Comparison of ENCODE assay signal across 1 cellular context in the genomic region with DNA sequence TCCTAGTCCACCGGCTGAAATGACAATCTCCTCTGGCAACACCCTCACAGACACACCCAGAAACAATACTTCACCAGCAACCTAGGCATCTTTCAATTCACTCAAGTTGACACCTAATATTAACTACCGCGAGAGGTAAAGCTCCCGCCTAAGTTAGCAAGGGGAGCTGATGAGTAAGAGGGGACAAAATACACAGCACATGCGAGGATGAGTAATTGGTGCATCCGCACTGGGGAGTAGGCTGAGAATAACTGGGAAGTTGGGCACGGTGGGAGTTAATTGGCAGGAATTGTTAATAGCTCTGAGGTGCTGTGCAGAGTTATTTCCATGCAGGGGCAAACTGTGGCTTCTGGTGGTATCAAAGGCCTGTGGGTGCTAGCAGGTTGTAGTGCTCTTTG.
A peak's percentile ranks its signal among the peaks of the same experiment; 100 is the strongest.
TF ChIP-seq lines count a peak whose summit lies in the region.

No MANE protein-coding gene starts in this region.

TF ChIP-seq in HepG2, 621 proteins besides CTCF, POLR2A, EP300 and RAD21:
- TF ChIP-seq, protein P1, sequence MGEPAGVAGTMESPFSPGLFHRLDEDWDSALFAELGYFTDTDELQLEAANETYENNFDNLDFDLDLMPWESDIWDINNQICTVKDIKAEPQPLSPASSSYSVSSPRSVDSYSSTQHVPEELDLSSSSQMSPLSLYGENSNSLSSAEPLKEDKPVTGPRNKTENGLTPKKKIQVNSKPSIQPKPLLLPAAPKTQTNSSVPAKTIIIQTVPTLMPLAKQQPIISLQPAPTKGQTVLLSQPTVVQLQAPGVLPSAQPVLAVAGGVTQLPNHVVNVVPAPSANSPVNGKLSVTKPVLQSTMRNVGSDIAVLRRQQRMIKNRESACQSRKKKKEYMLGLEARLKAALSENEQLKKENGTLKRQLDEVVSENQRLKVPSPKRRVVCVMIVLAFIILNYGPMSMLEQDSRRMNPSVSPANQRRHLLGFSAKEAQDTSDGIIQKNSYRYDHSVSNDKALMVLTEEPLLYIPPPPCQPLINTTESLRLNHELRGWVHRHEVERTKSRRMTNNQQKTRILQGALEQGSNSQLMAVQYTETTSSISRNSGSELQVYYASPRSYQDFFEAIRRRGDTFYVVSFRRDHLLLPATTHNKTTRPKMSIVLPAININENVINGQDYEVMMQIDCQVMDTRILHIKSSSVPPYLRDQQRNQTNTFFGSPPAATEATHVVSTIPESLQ (CRISPR knock-in tag; conservative IDR thresholded peaks at IDR 0.05): no peak
- TF ChIP-seq ZFX (CRISPR knock-in tag; IDR thresholded peaks at IDR 0.05; ENCODE audit: low read depth) (0 out of 2 replicates have a peak, but pooled peaks have one; percentile 14), FOSL2 (CRISPR knock-in tag; IDR thresholded peaks at IDR 0.05) (peak; percentile 77), ZBTB38 (CRISPR knock-in tag; IDR thresholded peaks at IDR 0.05) (peak; percentile 79), AHR (CRISPR knock-in tag; IDR thresholded peaks at IDR 0.05) (no peak), DNMT3B (CRISPR knock-in tag; conservative IDR thresholded peaks at IDR 0.05) (peak; percentile 53; the same call in 1 of the 2 replicates), NR2F2 (IDR thresholded peaks at IDR 0.05; ENCODE audit: borderline replicate concordance, low read depth) (0 out of 2 replicates have a peak, but pooled peaks have one; percentile 0), DMAP1 (CRISPR knock-in tag; IDR thresholded peaks at IDR 0.05) (no peak), GATAD1 (CRISPR knock-in tag; IDR thresholded peaks at IDR 0.05) (0 out of 2 replicates have a peak, but pooled peaks have one; percentile 16), ZNF326 (CRISPR knock-in tag; IDR thresholded peaks at IDR 0.05; ENCODE audit: borderline replicate concordance) (no peak), KDM6A (CRISPR knock-in tag; IDR thresholded peaks at IDR 0.05; ENCODE audit: low read depth) (0 out of 2 replicates have a peak, but pooled peaks have one; percentile 4), ZNF670 (CRISPR knock-in tag; IDR thresholded peaks at IDR 0.05; ENCODE audit: borderline replicate concordance) (0 out of 2 replicates have a peak, but pooled peaks have one; percentile 29), PAWR (CRISPR knock-in tag; IDR thresholded peaks at IDR 0.05; ENCODE audit: borderline replicate concordance) (no peak), FOXO1 (CRISPR knock-in tag; IDR thresholded peaks at IDR 0.05) (no peak), HMGA1 (CRISPR knock-in tag; conservative IDR thresholded peaks at IDR 0.05) (no peak)
- TF ChIP-seq, protein P2, sequence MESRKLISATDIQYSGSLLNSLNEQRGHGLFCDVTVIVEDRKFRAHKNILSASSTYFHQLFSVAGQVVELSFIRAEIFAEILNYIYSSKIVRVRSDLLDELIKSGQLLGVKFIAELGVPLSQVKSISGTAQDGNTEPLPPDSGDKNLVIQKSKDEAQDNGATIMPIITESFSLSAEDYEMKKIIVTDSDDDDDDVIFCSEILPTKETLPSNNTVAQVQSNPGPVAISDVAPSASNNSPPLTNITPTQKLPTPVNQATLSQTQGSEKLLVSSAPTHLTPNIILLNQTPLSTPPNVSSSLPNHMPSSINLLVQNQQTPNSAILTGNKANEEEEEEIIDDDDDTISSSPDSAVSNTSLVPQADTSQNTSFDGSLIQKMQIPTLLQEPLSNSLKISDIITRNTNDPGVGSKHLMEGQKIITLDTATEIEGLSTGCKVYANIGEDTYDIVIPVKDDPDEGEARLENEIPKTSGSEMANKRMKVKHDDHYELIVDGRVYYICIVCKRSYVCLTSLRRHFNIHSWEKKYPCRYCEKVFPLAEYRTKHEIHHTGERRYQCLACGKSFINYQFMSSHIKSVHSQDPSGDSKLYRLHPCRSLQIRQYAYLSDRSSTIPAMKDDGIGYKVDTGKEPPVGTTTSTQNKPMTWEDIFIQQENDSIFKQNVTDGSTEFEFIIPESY (CRISPR knock-in tag; IDR thresholded peaks at IDR 0.05): peak; percentile 96
- TF ChIP-seq, protein P3, sequence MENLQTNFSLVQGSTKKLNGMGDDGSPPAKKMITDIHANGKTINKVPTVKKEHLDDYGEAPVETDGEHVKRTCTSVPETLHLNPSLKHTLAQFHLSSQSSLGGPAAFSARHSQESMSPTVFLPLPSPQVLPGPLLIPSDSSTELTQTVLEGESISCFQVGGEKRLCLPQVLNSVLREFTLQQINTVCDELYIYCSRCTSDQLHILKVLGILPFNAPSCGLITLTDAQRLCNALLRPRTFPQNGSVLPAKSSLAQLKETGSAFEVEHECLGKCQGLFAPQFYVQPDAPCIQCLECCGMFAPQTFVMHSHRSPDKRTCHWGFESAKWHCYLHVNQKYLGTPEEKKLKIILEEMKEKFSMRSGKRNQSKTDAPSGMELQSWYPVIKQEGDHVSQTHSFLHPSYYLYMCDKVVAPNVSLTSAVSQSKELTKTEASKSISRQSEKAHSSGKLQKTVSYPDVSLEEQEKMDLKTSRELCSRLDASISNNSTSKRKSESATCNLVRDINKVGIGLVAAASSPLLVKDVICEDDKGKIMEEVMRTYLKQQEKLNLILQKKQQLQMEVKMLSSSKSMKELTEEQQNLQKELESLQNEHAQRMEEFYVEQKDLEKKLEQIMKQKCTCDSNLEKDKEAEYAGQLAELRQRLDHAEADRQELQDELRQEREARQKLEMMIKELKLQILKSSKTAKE (CRISPR knock-in tag; IDR thresholded peaks at IDR 0.05; ENCODE audit: borderline replicate concordance): no peak
- TF ChIP-seq, protein P4, sequence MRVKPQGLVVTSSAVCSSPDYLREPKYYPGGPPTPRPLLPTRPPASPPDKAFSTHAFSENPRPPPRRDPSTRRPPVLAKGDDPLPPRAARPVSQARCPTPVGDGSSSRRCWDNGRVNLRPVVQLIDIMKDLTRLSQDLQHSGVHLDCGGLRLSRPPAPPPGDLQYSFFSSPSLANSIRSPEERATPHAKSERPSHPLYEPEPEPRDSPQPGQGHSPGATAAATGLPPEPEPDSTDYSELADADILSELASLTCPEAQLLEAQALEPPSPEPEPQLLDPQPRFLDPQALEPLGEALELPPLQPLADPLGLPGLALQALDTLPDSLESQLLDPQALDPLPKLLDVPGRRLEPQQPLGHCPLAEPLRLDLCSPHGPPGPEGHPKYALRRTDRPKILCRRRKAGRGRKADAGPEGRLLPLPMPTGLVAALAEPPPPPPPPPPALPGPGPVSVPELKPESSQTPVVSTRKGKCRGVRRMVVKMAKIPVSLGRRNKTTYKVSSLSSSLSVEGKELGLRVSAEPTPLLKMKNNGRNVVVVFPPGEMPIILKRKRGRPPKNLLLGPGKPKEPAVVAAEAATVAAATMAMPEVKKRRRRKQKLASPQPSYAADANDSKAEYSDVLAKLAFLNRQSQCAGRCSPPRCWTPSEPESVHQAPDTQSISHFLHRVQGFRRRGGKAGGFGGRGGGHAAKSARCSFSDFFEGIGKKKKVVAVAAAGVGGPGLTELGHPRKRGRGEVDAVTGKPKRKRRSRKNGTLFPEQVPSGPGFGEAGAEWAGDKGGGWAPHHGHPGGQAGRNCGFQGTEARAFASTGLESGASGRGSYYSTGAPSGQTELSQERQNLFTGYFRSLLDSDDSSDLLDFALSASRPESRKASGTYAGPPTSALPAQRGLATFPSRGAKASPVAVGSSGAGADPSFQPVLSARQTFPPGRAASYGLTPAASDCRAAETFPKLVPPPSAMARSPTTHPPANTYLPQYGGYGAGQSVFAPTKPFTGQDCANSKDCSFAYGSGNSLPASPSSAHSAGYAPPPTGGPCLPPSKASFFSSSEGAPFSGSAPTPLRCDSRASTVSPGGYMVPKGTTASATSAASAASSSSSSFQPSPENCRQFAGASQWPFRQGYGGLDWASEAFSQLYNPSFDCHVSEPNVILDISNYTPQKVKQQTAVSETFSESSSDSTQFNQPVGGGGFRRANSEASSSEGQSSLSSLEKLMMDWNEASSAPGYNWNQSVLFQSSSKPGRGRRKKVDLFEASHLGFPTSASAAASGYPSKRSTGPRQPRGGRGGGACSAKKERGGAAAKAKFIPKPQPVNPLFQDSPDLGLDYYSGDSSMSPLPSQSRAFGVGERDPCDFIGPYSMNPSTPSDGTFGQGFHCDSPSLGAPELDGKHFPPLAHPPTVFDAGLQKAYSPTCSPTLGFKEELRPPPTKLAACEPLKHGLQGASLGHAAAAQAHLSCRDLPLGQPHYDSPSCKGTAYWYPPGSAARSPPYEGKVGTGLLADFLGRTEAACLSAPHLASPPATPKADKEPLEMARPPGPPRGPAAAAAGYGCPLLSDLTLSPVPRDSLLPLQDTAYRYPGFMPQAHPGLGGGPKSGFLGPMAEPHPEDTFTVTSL (CRISPR knock-in tag; IDR thresholded peaks at IDR 0.05; ENCODE audit: borderline replicate concordance): 0 out of 2 replicates have a peak, but pooled peaks have one; percentile 23
- TF ChIP-seq, protein P5, sequence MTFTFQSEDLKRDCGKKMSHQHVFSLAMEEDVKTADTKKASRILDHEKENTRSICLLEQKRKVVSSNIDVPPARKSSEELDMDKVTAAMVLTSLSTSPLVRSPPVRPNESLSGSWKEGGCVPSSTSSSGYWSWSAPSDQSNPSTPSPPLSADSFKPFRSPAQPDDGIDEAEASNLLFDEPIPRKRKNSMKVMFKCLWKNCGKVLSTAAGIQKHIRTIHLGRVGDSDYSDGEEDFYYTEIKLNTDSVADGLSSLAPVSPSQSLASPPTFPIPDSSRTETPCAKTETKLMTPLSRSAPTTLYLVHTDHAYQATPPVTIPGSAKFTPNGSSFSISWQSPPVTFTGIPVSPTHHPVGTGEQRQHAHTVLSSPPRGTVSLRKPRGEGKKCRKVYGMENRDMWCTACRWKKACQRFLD (CRISPR knock-in tag; IDR thresholded peaks at IDR 0.05; ENCODE audit: borderline replicate concordance): no peak
- TF ChIP-seq, protein P6, sequence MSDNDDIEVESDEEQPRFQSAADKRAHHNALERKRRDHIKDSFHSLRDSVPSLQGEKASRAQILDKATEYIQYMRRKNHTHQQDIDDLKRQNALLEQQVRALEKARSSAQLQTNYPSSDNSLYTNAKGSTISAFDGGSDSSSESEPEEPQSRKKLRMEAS (IDR thresholded peaks at IDR 0.05): 0 out of 2 replicates have a peak, but pooled peaks have one; percentile 2
TF ChIP-seq in HepG2: peak in this region for 11.
